In the genomic region with DNA sequence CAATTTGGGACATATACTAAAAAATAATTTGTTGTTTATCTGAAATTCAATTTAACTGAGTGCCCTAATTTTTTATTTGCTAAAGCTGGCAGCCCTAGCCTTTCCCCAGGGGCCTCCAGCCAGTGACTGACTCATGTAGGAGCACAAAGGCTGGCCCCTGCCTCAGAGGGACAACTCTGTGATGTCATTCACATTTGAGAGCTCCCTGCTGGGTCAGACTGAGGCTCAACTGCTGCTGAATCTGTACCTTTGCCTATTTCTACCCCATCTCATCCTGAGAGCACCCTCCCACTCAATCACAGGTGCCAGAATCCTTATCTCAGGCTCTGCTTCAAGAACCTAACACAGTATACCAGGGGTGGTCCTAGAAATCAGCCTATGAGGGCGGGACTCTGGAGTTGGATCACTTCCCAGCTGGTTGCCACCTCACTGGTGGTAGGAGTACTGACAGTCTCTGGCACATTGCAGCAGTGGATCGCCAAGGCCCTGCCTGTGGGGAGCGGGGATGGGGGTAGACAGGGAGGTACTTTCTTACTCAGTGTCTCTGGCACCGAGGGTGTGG, we compare ENCODE assay signal across 10 cellular contexts. TPM values are rescaled to one million over a fixed set of nuclear protein-coding genes. Genes with fewer than 3 reads are reported as not detected.
A peak's percentile ranks its signal among the peaks of the same experiment; 100 is the strongest.
DNase-seq lines count a peak whose midpoint lies in the region; ATAC-seq and TF ChIP-seq lines count a peak whose summit lies in the region.
"Had no signal": no experiment of that assay in that cellular context is flagged by ENCODE, and none has a peak within 500 bp of the region (broad histone marks: within the 10 kb centered on the region; RNA-seq: fewer than 3 reads in every experiment).

No MANE protein-coding gene starts in this region.

- DNase-seq in A172 (ENCODE audit: low spot score) (peak; percentile 84), adipocyte (ENCODE audit: low read depth) (peak; percentile 52), iris pigment epithelial cell (ENCODE audit: low read depth) (peak; percentile 27), OCI-LY7 (ENCODE audit: low spot score) (no peak), NCI-H1048 (lab: John Stamatoyannopoulos, UW) (no peak)
- no peak for DNase-seq in central memory CD4-positive, alpha-beta T cell
- DNase-seq: Karpas-422 had no signal

- H3K9me3 ChIP-seq in HEK293 (ENCODE audit: control insufficient read depth, insufficient read depth, low read depth, low read length) (no peaks in the 10 kb centered on the region), adipocyte (ENCODE audit: control insufficient read depth, low read length) (peaks cover 13% of the 10 kb centered on the region), OCI-LY7 (ENCODE audit: low read length) (no peaks in the 10 kb centered on the region)

- H3K36me3 ChIP-seq in HEK293 (ENCODE audit: control insufficient read depth in 2 of 2, insufficient read depth in 1 of 2, low read length in 2 of 2): no peaks in the 10 kb centered on the region
- no peaks in the 10 kb centered on the region for H3K36me3 ChIP-seq in adipocyte (ENCODE audit: control insufficient read depth, insufficient read depth, low read length, severe bottlenecking)
- H3K36me3 ChIP-seq in OCI-LY7 (ENCODE audit: insufficient read depth, low read length): no peaks in the 10 kb centered on the region
- H3K36me3 ChIP-seq: BLaER1 treated with 17β-estradiol and CSF1 and Interleukin-3, amounts not matched to agents 10 nM and 100 nM had no signal

- no peak overlapping the region for H2AFZ ChIP-seq in OCI-LY7 (ENCODE audit: low read length)

- no peak for TF ChIP-seq CTCF in HEK293 (tag by site-specific recombination; IDR thresholded peaks at IDR 0.05)
- TF ChIP-seq CTCF in OCI-LY7 (conservative IDR thresholded peaks at IDR 0.05; ENCODE audit: low read length): no peak

- peaks cover 46% of the 10 kb centered on the region for H3K27me3 ChIP-seq in adipocyte (replicated peaks; ENCODE audit: control insufficient read depth, insufficient read depth, low read length)
- H3K27me3 ChIP-seq: BLaER1 treated with 17β-estradiol and CSF1 and Interleukin-3, amounts not matched to agents 10 nM and 100 nM had no signal

- intact Hi-C loops in OCI-LY7 (cut with micrococcal nuclease; ENCODE audit: unreplicated experiment): no loop called here

- H3K4me2 ChIP-seq in OCI-LY7 (ENCODE audit: low read length): no peak overlapping the region

- POLR2A ChIA-PET in HEK293 (lab: Yijun Ruan, JAX): no interaction called here
- POLR2A ChIA-PET in OCI-LY7 (lab: Charles Lee): no interaction called here

- peaks cover 7% of the 10 kb centered on the region; the same call in 1 of the 2 replicates for H3K4me1 ChIP-seq in HEK293 (ENCODE audit: control insufficient read depth, insufficient read depth, low read length)
- peaks cover 13% of the 10 kb centered on the region for H3K4me1 ChIP-seq in adipocyte (ENCODE audit: control insufficient read depth, insufficient read depth, low read length)
- H3K4me1 ChIP-seq in OCI-LY7 (ENCODE audit: insufficient read depth, low read length, poor library complexity, severe bottlenecking): no peaks in the 10 kb centered on the region

- no peak overlapping the region for H3K9ac ChIP-seq in adipocyte (ENCODE audit: low read length)
- H3K9ac ChIP-seq: BLaER1 treated with 17β-estradiol and CSF1 and Interleukin-3, amounts not matched to agents 10 nM and 100 nM had no signal

- ATAC-seq in HG03039 (IDR thresholded peaks at IDR 0.05; ENCODE audit: unreplicated experiment): no peak

- H3K27ac ChIP-seq in HEK293 (ENCODE audit: extremely low read depth, low read depth, low read length): no peak overlapping the region
- no peak overlapping the region for H3K27ac ChIP-seq in OCI-LY7 (ENCODE audit: low read depth, low read length, poor library complexity, severe bottlenecking)
- H3K27ac ChIP-seq: BLaER1 treated with 17β-estradiol and CSF1 and Interleukin-3, amounts not matched to agents 10 nM and 100 nM had no signal

- H4K20me1 ChIP-seq in OCI-LY7 (ENCODE audit: insufficient read depth, low read length): no peaks in the 10 kb centered on the region
- H4K20me1 ChIP-seq: BLaER1 treated with 17β-estradiol and CSF1 and Interleukin-3, amounts not matched to agents 10 nM and 100 nM had no signal

- no peak overlapping the region for H3K4me3 ChIP-seq in HEK293 (ENCODE audit: low read depth, low read length)
- H3K4me3 ChIP-seq in adipocyte (ENCODE audit: low read length): no peak overlapping the region
- no peak overlapping the region for H3K4me3 ChIP-seq in OCI-LY7 (ENCODE audit: low read depth, low read length, poor library complexity, severe bottlenecking)
- H3K4me3 ChIP-seq: BLaER1 treated with 17β-estradiol and CSF1 and Interleukin-3, amounts not matched to agents 10 nM and 100 nM had no signal

- H3K9me2 ChIP-seq in OCI-LY7 (ENCODE audit: insufficient read depth, low read length): no peaks in the 10 kb centered on the region

- no TSS peak for BruUV-seq in OCI-LY7 (replicated peaks; lab: Mats Ljungman, UMichigan)

- CTCF ChIA-PET in HEK293 (lab: Yijun Ruan, JAX) (interaction anchor here (0.7 to 0.9 kb wide), 2 partner anchors 20 to 105 kb away, joined by 3 read pairs; no protein-coding TSS in a partner anchor), OCI-LY7 (lab: Charles Lee; ENCODE audit: unreplicated experiment) (no interaction called here)

- no peaks in the 10 kb centered on the region for H3K79me2 ChIP-seq in OCI-LY7 (ENCODE audit: insufficient read depth, low read depth, low read length)

TF ChIP-seq in HEK293, 187 proteins besides CTCF, POLR2A, EP300 and RAD21 (continues in another document):
- TF ChIP-seq ZNF549 (tag by site-specific recombination; IDR thresholded peaks at IDR 0.05) (no peak), ZNF585B (tag by site-specific recombination; IDR thresholded peaks at IDR 0.05) (no peak), ZNF239 (tag by site-specific recombination; IDR thresholded peaks at IDR 0.05) (no peak), ZBTB17 (tag by site-specific recombination; IDR thresholded peaks at IDR 0.05) (peak; percentile 76), ZNF561 (tag by site-specific recombination; IDR thresholded peaks at IDR 0.05; ENCODE audit: borderline replicate concordance) (no peak), ZNF223 (tag by site-specific recombination; IDR thresholded peaks at IDR 0.05) (no peak), ZNF433 (tag by site-specific recombination; IDR thresholded peaks at IDR 0.05; ENCODE audit: low read depth) (no peak), ZIC2 (tag by site-specific recombination; IDR thresholded peaks at IDR 0.05) (peak; percentile 82), GLIS2 (tag by site-specific recombination; IDR thresholded peaks at IDR 0.05) (no peak), ZNF600 (tag by site-specific recombination; IDR thresholded peaks at IDR 0.05) (peak; percentile 47; the same call in 1 of the 2 replicates), ZNF571 (tag by site-specific recombination; IDR thresholded peaks at IDR 0.05) (no peak), ZNF214 (tag by site-specific recombination; IDR thresholded peaks at IDR 0.05; ENCODE audit: borderline replicate concordance) (no peak), ZNF335 (tag by site-specific recombination; conservative IDR thresholded peaks at IDR 0.05) (peak; percentile 66), ZNF140 (tag by site-specific recombination; IDR thresholded peaks at IDR 0.05) (no peak), ZBTB7A (tag by site-specific recombination; IDR thresholded peaks at IDR 0.05; ENCODE audit: low read depth) (no peak), ZNF701 (tag by site-specific recombination; IDR thresholded peaks at IDR 0.05) (no peak), ZBTB26 (tag by site-specific recombination; optimal IDR thresholded peaks at IDR 0.05) (no peak), ZNF292 (tag by site-specific recombination; IDR thresholded peaks at IDR 0.05; ENCODE audit: borderline replicate concordance, low read depth) (no peak), ZNF146 (tag by site-specific recombination; IDR thresholded peaks at IDR 0.05) (no peak)
- TF ChIP-seq, protein P1, sequence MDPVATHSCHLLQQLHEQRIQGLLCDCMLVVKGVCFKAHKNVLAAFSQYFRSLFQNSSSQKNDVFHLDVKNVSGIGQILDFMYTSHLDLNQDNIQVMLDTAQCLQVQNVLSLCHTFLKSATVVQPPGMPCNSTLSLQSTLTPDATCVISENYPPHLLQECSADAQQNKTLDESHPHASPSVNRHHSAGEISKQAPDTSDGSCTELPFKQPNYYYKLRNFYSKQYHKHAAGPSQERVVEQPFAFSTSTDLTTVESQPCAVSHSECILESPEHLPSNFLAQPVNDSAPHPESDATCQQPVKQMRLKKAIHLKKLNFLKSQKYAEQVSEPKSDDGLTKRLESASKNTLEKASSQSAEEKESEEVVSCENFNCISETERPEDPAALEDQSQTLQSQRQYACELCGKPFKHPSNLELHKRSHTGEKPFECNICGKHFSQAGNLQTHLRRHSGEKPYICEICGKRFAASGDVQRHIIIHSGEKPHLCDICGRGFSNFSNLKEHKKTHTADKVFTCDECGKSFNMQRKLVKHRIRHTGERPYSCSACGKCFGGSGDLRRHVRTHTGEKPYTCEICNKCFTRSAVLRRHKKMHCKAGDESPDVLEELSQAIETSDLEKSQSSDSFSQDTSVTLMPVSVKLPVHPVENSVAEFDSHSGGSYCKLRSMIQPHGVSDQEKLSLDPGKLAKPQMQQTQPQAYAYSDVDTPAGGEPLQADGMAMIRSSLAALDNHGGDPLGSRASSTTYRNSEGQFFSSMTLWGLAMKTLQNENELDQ (tag by site-specific recombination; IDR thresholded peaks at IDR 0.05; ENCODE audit: low read depth): no peak

RNA-seq across cellular contexts. Expression of gene GCK, which starts 11.6 kb away (rescaled TPM):
- not detected in 2 replicates for total RNA-seq in A172 (2014; rRNA removed; shearing (Covaris generic))
- 0.16 TPM in 1 of 2 replicates, not detected in the other for total RNA-seq in OCI-LY7 (2014; rRNA removed; shearing (Covaris generic))
- not detected in 2 replicates for total RNA-seq in OCI-LY7 (2022)

RNA-seq across cellular contexts. Expression of gene YKT6, which starts 23.1 kb away (rescaled TPM):
- total RNA-seq in A172 (2014; rRNA removed; shearing (Covaris generic)): 133 and 137 TPM in 2 replicates
- 41.1 and 50.6 TPM in 2 replicates for total RNA-seq in OCI-LY7 (2014; rRNA removed; shearing (Covaris generic))
- 70.5 and 74.2 TPM in 2 replicates for total RNA-seq in OCI-LY7 (2022)

RNA-seq across cellular contexts. Expression of gene MYL7, which starts 36.5 kb away (rescaled TPM):
- not detected in 2 replicates for total RNA-seq in A172 (2014; rRNA removed; shearing (Covaris generic))
- total RNA-seq in OCI-LY7 (2014; rRNA removed; shearing (Covaris generic)): not detected in 2 replicates
- not detected in 2 replicates for total RNA-seq in OCI-LY7 (2022)

RNA-seq across cellular contexts. Expression of gene POLD2, which starts 54.3 kb away (rescaled TPM):
- 149 and 160 TPM in 2 replicates for total RNA-seq in A172 (2014; rRNA removed; shearing (Covaris generic))
- total RNA-seq in OCI-LY7 (2014; rRNA removed; shearing (Covaris generic)): 205 and 230 TPM in 2 replicates
- total RNA-seq in OCI-LY7 (2022): 261 and 271 TPM in 2 replicates

Comparison
In these comparisons a context has a peak if more than half of its experiments do, and no peak if none do; other contexts are left out.
1. DNase-seq: peak in A172 (single experiment), adipocyte (single experiment) and iris pigment epithelial cell (single experiment); none in OCI-LY7 (single experiment), central memory CD4-positive, alpha-beta T cell (single experiment) and NCI-H1048 (single experiment).